In genomic region chr20:13453367-13453766, GRCh38 we compare ENCODE assay signal across 21 cellular contexts.
DNase-seq lines count a peak whose midpoint lies in the region; ATAC-seq, FAIRE-seq and TF ChIP-seq lines count a peak whose summit lies in the region.
"Had no signal": no experiment of that assay in that cellular context is flagged by ENCODE, and none has a peak within 500 bp of the region (broad histone marks: within the 10 kb centered on the region; RNA-seq: fewer than 3 reads in every experiment).

No MANE protein-coding gene starts in this region.

- POLR2A ChIA-PET in HepG2 (lab: Yijun Ruan, JAX): no interaction called here
- POLR2A ChIA-PET in PC-3 (lab: Charles Lee; ENCODE audit: unreplicated experiment): no interaction called here
- POLR2A ChIA-PET in endothelial cell of umbilical vein (lab: Charles Lee): no interaction called here

- no peak for TF ChIP-seq POLR2A in HepG2 (IDR thresholded peaks at IDR 0.05; ENCODE audit: insufficient read depth in 1 of 2, low read depth in 2 of 2, low read length in 2 of 2)
- TF ChIP-seq POLR2A in right lobe of liver (IDR thresholded peaks at IDR 0.05): no peak
- no peak for TF ChIP-seq POLR2A in endothelial cell of umbilical vein (IDR thresholded peaks at IDR 0.05; ENCODE audit: low read depth, low read length)

- H3K27ac ChIP-seq in HepG2 (ENCODE audit: extremely low read length, insufficient read depth, low read length): no peak overlapping the region
- peak overlapping the region in 1 of 3 donors; percentile 27 for H3K27ac ChIP-seq in right lobe of liver
- H3K27ac ChIP-seq in PC-3 (ENCODE audit: low read length): no peak overlapping the region
- no peak overlapping the region for H3K27ac ChIP-seq in endothelial cell of umbilical vein (ENCODE audit: insufficient read depth, low read depth, low read length)
- H3K27ac ChIP-seq in WERI-Rb-1: no peak overlapping the region
- H3K27ac ChIP-seq: 22Rv1; BLaER1 treated with 17β-estradiol and CSF1 and Interleukin-3, amounts not matched to agents 10 nM and 100 nM; C4-2B had no signal

- TF ChIP-seq CTCF in HepG2 (CRISPR knock-in tag; IDR thresholded peaks at IDR 0.05) (no peak), right lobe of liver (IDR thresholded peaks at IDR 0.05) (no peak), PC-3 (conservative IDR thresholded peaks at IDR 0.05; ENCODE audit: low read depth, low read length) (no peak), endothelial cell of umbilical vein (IDR thresholded peaks at IDR 0.05; ENCODE audit: extremely low read depth in 1 of 2, insufficient read depth in 1 of 2, low read depth in 1 of 2, low read length in 2 of 2) (no peak), WERI-Rb-1 (IDR thresholded peaks at IDR 0.05; ENCODE audit: low read depth, low read length) (no peak)

- no peaks in the 10 kb centered on the region for H3K27me3 ChIP-seq in HepG2 (ENCODE audit: control insufficient read depth in 1 of 2, insufficient read depth in 2 of 2, low read length in 2 of 2)
- no peaks in the 10 kb centered on the region for H3K27me3 ChIP-seq in right lobe of liver
- H3K27me3 ChIP-seq in PC-3 (ENCODE audit: low read length): no peaks in the 10 kb centered on the region
- no peaks in the 10 kb centered on the region for H3K27me3 ChIP-seq in endothelial cell of umbilical vein (ENCODE audit: control insufficient read depth in 2 of 2, insufficient read depth in 2 of 2, low read length in 2 of 2)
- no peaks in the 10 kb centered on the region for H3K27me3 ChIP-seq in WERI-Rb-1 (ENCODE audit: insufficient read depth, low read depth, severe bottlenecking)
- H3K27me3 ChIP-seq: BLaER1 treated with 17β-estradiol and CSF1 and Interleukin-3, amounts not matched to agents 10 nM and 100 nM had no signal

- no peak for TF ChIP-seq RAD21 in HepG2 (CRISPR knock-in tag; IDR thresholded peaks at IDR 0.05)

- H3K4me1 ChIP-seq in HepG2 (ENCODE audit: insufficient read depth, low read length) (peaks cover 35% of the 10 kb centered on the region), right lobe of liver (peaks cover 0 to 61% (median 14%) of the 10 kb centered on the region in 4 donors), PC-3 (ENCODE audit: insufficient read depth, low read length) (peaks cover 12% of the 10 kb centered on the region), endothelial cell of umbilical vein (ENCODE audit: control insufficient read depth, extremely low read depth, insufficient read depth, low read length) (no peaks in the 10 kb centered on the region)

- no peak for FAIRE-seq in HepG2 (lab: Jason Lieb, UNC)
- no peak for FAIRE-seq in endothelial cell of umbilical vein (lab: Jason Lieb, UNC)
- FAIRE-seq: D721Med, G401.6, GM12891, GM19239 had no signal

- no peaks in the 10 kb centered on the region for H3F3A ChIP-seq in PC-3 (ENCODE audit: low read length, unreplicated experiment)

- no peaks in the 10 kb centered on the region for H3K9me1 ChIP-seq in endothelial cell of umbilical vein (replicated peaks; ENCODE audit: control insufficient read depth, extremely low read depth, insufficient read depth, low read length)

- CTCF ChIA-PET in HepG2 (lab: Yijun Ruan, JAX; ENCODE audit: low intra/inter-chr PET ratio, low total read pairs) (no interaction called here), PC-3 (lab: Charles Lee) (no interaction called here), endothelial cell of umbilical vein (lab: Charles Lee) (no interaction called here)

- TF ChIP-seq EP300 in HepG2 (IDR thresholded peaks at IDR 0.05; ENCODE audit: low read depth in 2 of 2, low read length in 2 of 2): no peak
- no peak for TF ChIP-seq EP300 in HepG2 (CRISPR knock-in tag; IDR thresholded peaks at IDR 0.05; ENCODE audit: borderline replicate concordance)

- H3K9me2 ChIP-seq in PC-3 (replicated peaks; ENCODE audit: low read length): no peaks in the 10 kb centered on the region

- H3K4me2 ChIP-seq in HepG2 (ENCODE audit: low read depth, low read length): no peak overlapping the region
- H3K4me2 ChIP-seq in PC-3 (ENCODE audit: low read length): no peak overlapping the region
- no peak overlapping the region for H3K4me2 ChIP-seq in endothelial cell of umbilical vein (ENCODE audit: insufficient read depth, low read length)
- H3K4me2 ChIP-seq: BLaER1 treated with 17β-estradiol and CSF1 and Interleukin-3, amounts not matched to agents 10 nM and 100 nM had no signal

- H3K9ac ChIP-seq in HepG2 (ENCODE audit: insufficient read depth, low read depth, low read length): no peak overlapping the region
- no peak overlapping the region for H3K9ac ChIP-seq in PC-3 (ENCODE audit: low read length)
- H3K9ac ChIP-seq in endothelial cell of umbilical vein (replicated peaks; ENCODE audit: extremely low read depth, insufficient read depth, low read length): no peak overlapping the region
- H3K9ac ChIP-seq: BLaER1 treated with 17β-estradiol and CSF1 and Interleukin-3, amounts not matched to agents 10 nM and 100 nM had no signal

- DNase-seq in HepG2 (ENCODE audit: low spot score) (no peak), right lobe of liver (no peak), PC-3 (peak; percentile 40), endothelial cell of umbilical vein (ENCODE audit: low read depth, low spot score) (no peak), GM19240 (ENCODE audit: insufficient read length, low spot score) (no peak), WERI-Rb-1 (no peak), activated gamma-delta T cell treated with Interleukin-2 at 50 U/mL for 16 hours (no peak)
- DNase-seq: AML-193; Caco-2; Calu3; CD4-positive, alpha-beta T cell; CD8-positive, alpha-beta T cell; DMS79 treated with DMSO at 0.1 percent for 48 hours; GF-D8 had no signal

- H3K4me3 ChIP-seq in HepG2 (replicated peaks in 1 of 3; ENCODE audit: insufficient read depth in 1 of 3, low read depth in 2 of 3, low read length in 3 of 3) (no peak overlapping the region), right lobe of liver (no peak overlapping the region), PC-3 (ENCODE audit: low read length) (no peak overlapping the region), endothelial cell of umbilical vein (replicated peaks in 1 of 3; ENCODE audit: insufficient read depth in 1 of 3, low read depth in 1 of 3, low read length in 3 of 3) (no peak overlapping the region), WERI-Rb-1 (ENCODE audit: low read depth, low read length) (no peak overlapping the region)
- H3K4me3 ChIP-seq: BLaER1 treated with 17β-estradiol and CSF1 and Interleukin-3, amounts not matched to agents 10 nM and 100 nM had no signal

- intact Hi-C loops in HepG2 (cut with micrococcal nuclease; ENCODE audit: unreplicated experiment) (no loop called here), right lobe of liver (cut with DNase I) (no loop called here), PC-3 (cut with micrococcal nuclease) (loop anchor here (10.0 kb wide), 1 partner anchor 321 kb away; no protein-coding TSS in a partner anchor), endothelial cell of umbilical vein (cut with micrococcal nuclease) (no loop called here)

- H3K36me3 ChIP-seq in HepG2 (replicated peaks in 1 of 2; ENCODE audit: control insufficient read depth in 1 of 2, insufficient read depth in 2 of 2, low read length in 2 of 2): no peaks in the 10 kb centered on the region; a peak in 1 of 5 replicates
- no peaks in the 10 kb centered on the region for H3K36me3 ChIP-seq in right lobe of liver
- no peaks in the 10 kb centered on the region for H3K36me3 ChIP-seq in PC-3 (ENCODE audit: low read depth, low read length)
- no peaks in the 10 kb centered on the region for H3K36me3 ChIP-seq in endothelial cell of umbilical vein (ENCODE audit: control insufficient read depth in 2 of 2, extremely low read depth in 1 of 2, insufficient read depth in 2 of 2, low read length in 2 of 2)
- no peaks in the 10 kb centered on the region for H3K36me3 ChIP-seq in WERI-Rb-1

- no peak overlapping the region for H2AFZ ChIP-seq in HepG2 (ENCODE audit: low read length)
- no peak overlapping the region for H2AFZ ChIP-seq in PC-3 (ENCODE audit: low read length)
- no peak overlapping the region for H2AFZ ChIP-seq in endothelial cell of umbilical vein (ENCODE audit: low read depth, low read length)

- no peaks in the 10 kb centered on the region for H3K9me3 ChIP-seq in HepG2 (ENCODE audit: low read length)
- H3K9me3 ChIP-seq in right lobe of liver: no peaks in the 10 kb centered on the region
- no peaks in the 10 kb centered on the region for H3K9me3 ChIP-seq in PC-3 (ENCODE audit: low read length)
- H3K9me3 ChIP-seq in endothelial cell of umbilical vein (replicated peaks; ENCODE audit: control insufficient read depth, insufficient read depth, low read length): no peaks in the 10 kb centered on the region
- no peaks in the 10 kb centered on the region for H3K9me3 ChIP-seq in WERI-Rb-1 (ENCODE audit: severe bottlenecking)
- H3K9me3 ChIP-seq: BLaER1 treated with 17β-estradiol and CSF1 and Interleukin-3, amounts not matched to agents 10 nM and 100 nM; Caco-2 had no signal

- no peak for ATAC-seq in HepG2
- ATAC-seq in right lobe of liver: no peak
- ATAC-seq in PC-3: peak; percentile 56
- ATAC-seq: CD8-positive, alpha-beta T cell had no signal

- over 99% methylated on average over 2 of the region's 2 CpGs for WGBS in HepG2 (ENCODE audit: low lambda C conversion rate)
- 93% methylated on average over 2 of the region's 2 CpGs for WGBS in right lobe of liver (ENCODE audit: insufficient coverage, low coverage, low lambda C conversion rate, missing lambda C conversion rate)

- dilution Hi-C loops in endothelial cell of umbilical vein (cut with MboI; ENCODE audit: extremely low pct_ligation_motif_present, low sequenced_read_pairs): no loop called here

- H4K20me1 ChIP-seq in HepG2 (ENCODE audit: insufficient read depth, low read length) (no peaks in the 10 kb centered on the region), PC-3 (ENCODE audit: low read length) (no peaks in the 10 kb centered on the region), endothelial cell of umbilical vein (replicated peaks; ENCODE audit: control insufficient read depth, extremely low read depth, insufficient read depth, low read length) (no peaks in the 10 kb centered on the region)
- H4K20me1 ChIP-seq: BLaER1 treated with 17β-estradiol and CSF1 and Interleukin-3, amounts not matched to agents 10 nM and 100 nM had no signal

- H3K79me2 ChIP-seq in HepG2 (ENCODE audit: insufficient read depth, low read length) (no peaks in the 10 kb centered on the region), PC-3 (ENCODE audit: low read length) (no peaks in the 10 kb centered on the region), endothelial cell of umbilical vein (ENCODE audit: control insufficient read depth, insufficient read depth, low read length) (no peaks in the 10 kb centered on the region)

- in situ Hi-C loops in HepG2 (cut with HindIII; ENCODE audit: extremely low pct_ligation_motif_present, low pct_unique_long_range_greater_than_20kb): no loop called here

- BruUV-seq in HepG2 (replicated peaks; lab: Mats Ljungman, UMichigan) (no TSS peak), PC-3 (replicated peaks; lab: Mats Ljungman, UMichigan) (no TSS peak), endothelial cell of umbilical vein (replicated peaks; lab: Mats Ljungman, UMichigan) (no TSS peak)

TF ChIP-seq in HepG2, 621 proteins besides CTCF, POLR2A, EP300 and RAD21 (continues in another document):
- TF ChIP-seq ZNF256 (CRISPR knock-in tag; conservative IDR thresholded peaks at IDR 0.05): no peak
- 0 out of 2 replicates have a peak, but pooled peaks have one; percentile 29 for TF ChIP-seq GLI4 (CRISPR knock-in tag; IDR thresholded peaks at IDR 0.05; ENCODE audit: borderline replicate concordance)

TF ChIP-seq in endothelial cell of umbilical vein, 7 proteins besides CTCF, POLR2A, EP300 and RAD21 (continues in another document):
- TF ChIP-seq JUN (IDR thresholded peaks at IDR 0.05; ENCODE audit: borderline replicate concordance, insufficient read depth, insufficient read length, low read depth): peak; percentile 20
